ENCODE assay signal across 13 cellular contexts in genomic region chr13:41502676-41503075, GRCh38. TPM values are rescaled to one million over a fixed set of nuclear protein-coding genes. Genes with fewer than 3 reads are reported as not detected.
DNase-seq lines count a peak whose midpoint lies in the region; ATAC-seq and TF ChIP-seq lines count a peak whose summit lies in the region.
"Had no signal": no experiment of that assay in that cellular context is flagged by ENCODE, and none has a peak within 500 bp of the region (broad histone marks: within the 10 kb centered on the region; RNA-seq: fewer than 3 reads in every experiment).

No MANE protein-coding gene starts in this region.

- DNase-seq in T-cell (peak in 27 of 34 experiments; percentile 12 to 51 (median 24)), HPDE6-E6E7 (ENCODE audit: extremely low spot score) (no peak), CD1c-positive myeloid dendritic cell (ENCODE audit: extremely low spot score) (no peak), HFFc6 (no peak), progenitor cell of endocrine pancreas (ENCODE audit: low spot score, unreplicated experiment) (no peak)
- DNase-seq: effector CD4-positive, alpha-beta T cell; islet precursor cell; PC-9; right cardiac atrium; stimulated activated naive CD8-positive, alpha-beta T cell treated with anti-CD3 and anti-CD28 coated beads, Interleukin-15, Interleukin-2, amounts not matched to agents 100 U/mL and 50 U/mL, for 24 hours had no signal

- POLR2A ChIA-PET in T-cell (lab: Charles Lee), result interaction anchor here in 1 of 2 donors (0.6 kb wide), 1 partner anchor 43 kb away, joined by 3 read pairs; no protein-coding TSS in a partner anchor

- peak overlapping the region; percentile 94 to 95 for H3K27ac Mint-ChIP-seq in T-cell
- no peak overlapping the region for H3K27ac Mint-ChIP-seq in HFFc6
- H3K27ac Mint-ChIP-seq in progenitor cell of endocrine pancreas, result no peak overlapping the region

- H3K4me3 Mint-ChIP-seq in T-cell (peak overlapping the region in 1 of 3 donors; percentile 69), HFFc6 (no peak overlapping the region), progenitor cell of endocrine pancreas (ENCODE audit: low read depth) (no peak overlapping the region)

- H3K27me3 Mint-ChIP-seq in T-cell, result no peaks in the 10 kb centered on the region
- peaks cover 13% of the 10 kb centered on the region for H3K27me3 Mint-ChIP-seq in HFFc6 (ENCODE audit: insufficient read depth)
- H3K27me3 Mint-ChIP-seq in progenitor cell of endocrine pancreas, result peaks cover 4% of the 10 kb centered on the region

- ATAC-seq in GM18502 (IDR thresholded peaks at IDR 0.05; ENCODE audit: poor library complexity, unreplicated experiment) (peak; percentile 81), GM19467 (IDR thresholded peaks at IDR 0.05; ENCODE audit: unreplicated experiment) (peak; percentile 84), HG03097 (IDR thresholded peaks at IDR 0.05; ENCODE audit: low FRiP score, unreplicated experiment) (peak; percentile 55), T-cell (replicated peaks in 1 of 4) (peak; percentile 57 to 88 (median 64))
- ATAC-seq: right cardiac atrium; stimulated activated naive CD8-positive, alpha-beta T cell treated with anti-CD3 and anti-CD28 coated beads, Interleukin-15, Interleukin-2, amounts not matched to agents 100 U/mL and 50 U/mL, for 24 hours had no signal

- CTCF ChIA-PET in T-cell (lab: Charles Lee), result interaction anchor here in 1 of 2 donors (1.2 kb wide), 1 partner anchor 43 kb away, joined by 5 read pairs; no protein-coding TSS in a partner anchor

- H3K4me1 Mint-ChIP-seq in T-cell (peaks cover 49 to 61% (median 60%) of the 10 kb centered on the region in 3 donors), HFFc6 (ENCODE audit: low read depth) (peaks cover 24% of the 10 kb centered on the region), progenitor cell of endocrine pancreas (ENCODE audit: low read depth) (no peaks in the 10 kb centered on the region)

- TF ChIP-seq CTCF in HFFc6 (IDR thresholded peaks at IDR 0.05) (no peak), progenitor cell of endocrine pancreas (IDR thresholded peaks at IDR 0.05; ENCODE audit: unreplicated experiment) (no peak)

- H3K9me3 Mint-ChIP-seq in T-cell, result peaks cover 0 to 15% (median 8%) of the 10 kb centered on the region in 3 donors
- peaks cover 8% of the 10 kb centered on the region; the same call in 1 of the 2 replicates for H3K9me3 Mint-ChIP-seq in HFFc6
- H3K9me3 Mint-ChIP-seq in progenitor cell of endocrine pancreas (ENCODE audit: low read depth), result peaks cover 10% of the 10 kb centered on the region

- H3K36me3 Mint-ChIP-seq in T-cell, result peaks cover 15% of the 10 kb centered on the region
- H3K36me3 Mint-ChIP-seq in HFFc6 (ENCODE audit: low read depth), result peaks cover 4% of the 10 kb centered on the region; the same call in 1 of the 2 replicates
- H3K36me3 Mint-ChIP-seq in progenitor cell of endocrine pancreas (ENCODE audit: insufficient read depth), result no peaks in the 10 kb centered on the region

RNA-seq across cellular contexts. Expression of gene RGCC, which starts 45.3 kb away (rescaled TPM):
- total RNA-seq in T-cell (100 to 1,000 TPM; 151 to 515 (median 166) TPM), progenitor cell of endocrine pancreas (not detected in 2 replicates)
- under 1 TPM in 1 of 6 experiments, not detected in 5; 0.43 TPM for total RNA-seq in HFFc6 (2021; fragmentation: NEBNext Ultra II Directional; extraction: Animal tissue kit (Norgen Biotek cat#: 25700))

Comparison
In these comparisons a context has a peak if more than half of its experiments do, and no peak if none do; other contexts are left out.
1. DNase-seq: peak in T-cell (27 of 34); none in HPDE6-E6E7 (single experiment), CD1c-positive myeloid dendritic cell (single experiment), HFFc6 (single experiment) and progenitor cell of endocrine pancreas (single experiment).
2. H3K27ac Mint-ChIP-seq: peak in T-cell (2 of 2); none in HFFc6 (single experiment) and progenitor cell of endocrine pancreas (single experiment).
3. RNA of gene RGCC, which starts 45.3 kb away (total RNA-seq): 151 to 515 TPM in T-cell; 0.43 TPM in HFFc6 and not detected in progenitor cell of endocrine pancreas; every median in the first group is over 100 times any median in the second.
4. Peak in every context shown above with its lines, with median percentiles within 50 percentile points of each other: ATAC-seq.